ENCODE assay signal across 13 cellular contexts in genomic region chr15:60840703-60841411, GRCh38.
DNase-seq lines count a peak whose midpoint lies in the region; ATAC-seq and TF ChIP-seq lines count a peak whose summit lies in the region.
"Had no signal": no experiment of that assay in that cellular context is flagged by ENCODE, and none has a peak within 500 bp of the region (broad histone marks: within the 10 kb centered on the region; RNA-seq: fewer than 3 reads in every experiment).

No MANE protein-coding gene starts in this region.

- ATAC-seq in activated CD8-positive, alpha-beta memory T cell treated with anti-CD3 and anti-CD28 coated beads, Interleukin-2, amount 10 ng/mL, durations not matched to agents 7 days and 5 days: peak; percentile 57
- peak; percentile 57 for ATAC-seq in central memory CD8-positive, alpha-beta T cell (replicated peaks; ENCODE audit: extremely low read depth, poor library complexity, severe bottlenecking)
- ATAC-seq in GM18907 (IDR thresholded peaks at IDR 0.05; ENCODE audit: unreplicated experiment): no peak
- ATAC-seq: Right ventricle myocardium inferior had no signal

- peak overlapping the region; percentile 84 for H3K27ac Mint-ChIP-seq in activated CD8-positive, alpha-beta memory T cell treated with anti-CD3 and anti-CD28 coated beads, Interleukin-2, amount 10 ng/mL, durations not matched to agents 7 days and 5 days
- peak overlapping the region; percentile 84 for H3K27ac Mint-ChIP-seq in central memory CD8-positive, alpha-beta T cell (ENCODE audit: low read depth)

- H3K27ac ChIP-seq in SJCRH30 (peak overlapping the region; percentile 48), stomach (peak overlapping the region in 1 of 5 donors; percentile 18)

- H3K9me3 ChIP-seq in SJCRH30 (replicated peaks): no peaks in the 10 kb centered on the region
- H3K9me3 ChIP-seq in stomach: no peaks in the 10 kb centered on the region

- WGBS in stomach, 5 donors: 64 to 80% (median 70%) methylated on average over 16 to 18 of the region's 18 CpGs

- peaks cover 42% of the 10 kb centered on the region for H3K4me1 ChIP-seq in SJCRH30
- peaks cover 0 to 5% (median 2%) of the 10 kb centered on the region in 4 donors for H3K4me1 ChIP-seq in stomach

- no peak for TF ChIP-seq EP300 in stomach (IDR thresholded peaks at IDR 0.05)

- no peaks in the 10 kb centered on the region for H3K36me3 Mint-ChIP-seq in activated CD8-positive, alpha-beta memory T cell treated with anti-CD3 and anti-CD28 coated beads, Interleukin-2, amount 10 ng/mL, durations not matched to agents 7 days and 5 days
- H3K36me3 Mint-ChIP-seq in central memory CD8-positive, alpha-beta T cell (ENCODE audit: insufficient read depth): peaks cover 5% of the 10 kb centered on the region

- no peak for TF ChIP-seq CTCF in stomach (IDR thresholded peaks at IDR 0.05)

- DNase-seq in SJCRH30: no peak
- DNase-seq in activated CD8-positive, alpha-beta memory T cell treated with anti-CD3 and anti-CD28 coated beads, Interleukin-2, amount 10 ng/mL, durations not matched to agents 7 days and 5 days: peak; percentile 77
- DNase-seq in central memory CD8-positive, alpha-beta T cell (ENCODE audit: low spot score in 2 of 2): peak; percentile 25 to 63
- peak; percentile 27 to 28 for DNase-seq in stimulated activated CD8-positive, alpha-beta memory T cell treated with anti-CD3 and anti-CD28 coated beads, Interleukin-2, amount 100 ng/mL, for 48 hours (ENCODE audit: low read depth in 2 of 2)
- no peak for DNase-seq in stomach
- no peak for DNase-seq in SIG-M5 (lab: John Stamatoyannopoulos, UW)
- DNase-seq in HPDE6-E6E7 (ENCODE audit: extremely low spot score): no peak
- DNase-seq: activated CD4-positive, CD25-positive, alpha-beta regulatory T cell treated with anti-CD3 and anti-CD28 coated beads, Interleukin-2, amount 50 U/mL, for 72 hours; COR-L47; GOT3; NCI-H446 treated with DMSO at 0.1 percent for 48 hours had no signal

- H3K36me3 ChIP-seq in SJCRH30: no peaks in the 10 kb centered on the region
- no peaks in the 10 kb centered on the region for H3K36me3 ChIP-seq in stomach

- peaks cover 61% of the 10 kb centered on the region for H3K4me1 Mint-ChIP-seq in activated CD8-positive, alpha-beta memory T cell treated with anti-CD3 and anti-CD28 coated beads, Interleukin-2, amount 10 ng/mL, durations not matched to agents 7 days and 5 days
- peaks cover 70% of the 10 kb centered on the region for H3K4me1 Mint-ChIP-seq in central memory CD8-positive, alpha-beta T cell

- H3K27me3 ChIP-seq in SJCRH30: no peaks in the 10 kb centered on the region
- H3K27me3 ChIP-seq in stomach: no peaks in the 10 kb centered on the region

- TF ChIP-seq POLR2A in stomach (IDR thresholded peaks at IDR 0.05): no peak

- no peak overlapping the region for H3K4me3 ChIP-seq in SJCRH30
- no peak overlapping the region for H3K4me3 ChIP-seq in stomach

- H3K4me3 Mint-ChIP-seq in activated CD8-positive, alpha-beta memory T cell treated with anti-CD3 and anti-CD28 coated beads, Interleukin-2, amount 10 ng/mL, durations not matched to agents 7 days and 5 days: peak overlapping the region; percentile 63
- peak overlapping the region; percentile 73 for H3K4me3 Mint-ChIP-seq in central memory CD8-positive, alpha-beta T cell

- intact Hi-C loops in stomach (cut with DNase I; ENCODE audit: low total_unique reads): no loop called here

- H3K9me3 Mint-ChIP-seq in activated CD8-positive, alpha-beta memory T cell treated with anti-CD3 and anti-CD28 coated beads, Interleukin-2, amount 10 ng/mL, durations not matched to agents 7 days and 5 days (ENCODE audit: low read depth): no peaks in the 10 kb centered on the region
- no peaks in the 10 kb centered on the region for H3K9me3 Mint-ChIP-seq in central memory CD8-positive, alpha-beta T cell

- CTCF ChIA-PET in activated CD8-positive, alpha-beta memory T cell treated with anti-CD3 and anti-CD28 coated beads, Interleukin-2, amount 10 ng/mL, durations not matched to agents 7 days and 5 days (lab: Charles Lee): interaction anchor here (0.6 to 1.8 kb wide), 4 partner anchors 14 to 255 kb away, joined by 3 to 6 read pairs (median 4); no protein-coding TSS in a partner anchor

- peaks cover 68% of the 10 kb centered on the region for H3K27me3 Mint-ChIP-seq in activated CD8-positive, alpha-beta memory T cell treated with anti-CD3 and anti-CD28 coated beads, Interleukin-2, amount 10 ng/mL, durations not matched to agents 7 days and 5 days
- H3K27me3 Mint-ChIP-seq in central memory CD8-positive, alpha-beta T cell: no peaks in the 10 kb centered on the region

Comparison
In these comparisons a context has a peak if more than half of its experiments do, and no peak if none do; other contexts are left out.
1. DNase-seq: peak in activated CD8-positive, alpha-beta memory T cell treated with anti-CD3 and anti-CD28 coated beads, Interleukin-2, amount 10 ng/mL, durations not matched to agents 7 days and 5 days (single experiment), central memory CD8-positive, alpha-beta T cell (2 of 2) and stimulated activated CD8-positive, alpha-beta memory T cell treated with anti-CD3 and anti-CD28 coated beads, Interleukin-2, amount 100 ng/mL, for 48 hours (2 of 2); none in SJCRH30 (0 of 2), stomach (single experiment), SIG-M5 (single experiment) and HPDE6-E6E7 (single experiment).